1 cellular context compared by ENCODE assay signal in genomic region chr13:73466561-73466960, GRCh38.
TF ChIP-seq lines count a peak whose summit lies in the region.

No MANE protein-coding gene starts in this region.

TF ChIP-seq in GM23338, 12 proteins besides CTCF, POLR2A, EP300 and RAD21 (continued from another document):
- no peak for TF ChIP-seq ZNF462 (CRISPR knock-in tag; IDR thresholded peaks at IDR 0.05)
- TF ChIP-seq NANOG (IDR thresholded peaks at IDR 0.05; ENCODE audit: borderline replicate concordance), result no peak
TF ChIP-seq in GM23338: peak in this region for 0.
